Comparison of ENCODE assay signal across 8 cellular contexts in genomic region chr20:44886276-44886671, GRCh38. TPM values are rescaled to one million over a fixed set of nuclear protein-coding genes. Genes with fewer than 3 reads are reported as not detected.
A peak's percentile ranks its signal among the peaks of the same experiment; 100 is the strongest.
DNase-seq lines count a peak whose midpoint lies in the region; ATAC-seq and TF ChIP-seq lines count a peak whose summit lies in the region.

No MANE protein-coding gene starts in this region.

- no peaks in the 10 kb centered on the region for H3K9me3 Mint-ChIP-seq in stimulated activated naive CD8-positive, alpha-beta T cell treated with anti-CD3 and anti-CD28 coated beads, Interleukin-15, Interleukin-2, amounts not matched to agents 100 ng/mL and 50 ng/mL, for 24 hours
- no peaks in the 10 kb centered on the region for H3K9me3 Mint-ChIP-seq in brain

- H3K27me3 Mint-ChIP-seq in stimulated activated naive CD8-positive, alpha-beta T cell treated with anti-CD3 and anti-CD28 coated beads, Interleukin-15, Interleukin-2, amounts not matched to agents 100 ng/mL and 50 ng/mL, for 24 hours, result no peaks in the 10 kb centered on the region
- H3K27me3 Mint-ChIP-seq in brain, result peaks cover 14% of the 10 kb centered on the region

- peak overlapping the region; percentile 97 for H3K4me3 ChIP-seq in mesodermal cell (ENCODE audit: extremely low read depth, insufficient read depth, low read length, poor library complexity, severe bottlenecking)

- peaks cover 32% of the 10 kb centered on the region for H3K36me3 ChIP-seq in mesodermal cell (ENCODE audit: control insufficient read depth, insufficient read depth, low read length)

- ATAC-seq in stimulated activated naive CD8-positive, alpha-beta T cell treated with anti-CD3 and anti-CD28 coated beads, Interleukin-15, Interleukin-2, amounts not matched to agents 100 U/mL and 50 U/mL, for 24 hours, result no peak

- H3K4me1 ChIP-seq in mesodermal cell (ENCODE audit: control insufficient read depth, insufficient read depth, low read length, poor library complexity, severe bottlenecking), result peaks cover 4% of the 10 kb centered on the region

- peak overlapping the region; percentile 96 for H3K4me3 Mint-ChIP-seq in stimulated activated naive CD8-positive, alpha-beta T cell treated with anti-CD3 and anti-CD28 coated beads, Interleukin-15, Interleukin-2, amounts not matched to agents 100 ng/mL and 50 ng/mL, for 24 hours
- H3K4me3 Mint-ChIP-seq in brain, result peak overlapping the region; percentile 96 to 100 (median 99)

- peak overlapping the region; percentile 93 for H3K27ac Mint-ChIP-seq in stimulated activated naive CD8-positive, alpha-beta T cell treated with anti-CD3 and anti-CD28 coated beads, Interleukin-15, Interleukin-2, amounts not matched to agents 100 ng/mL and 50 ng/mL, for 24 hours
- peak overlapping the region; percentile 91 to 100 (median 98) for H3K27ac Mint-ChIP-seq in brain

- peaks cover 53% of the 10 kb centered on the region for H3K4me1 Mint-ChIP-seq in stimulated activated naive CD8-positive, alpha-beta T cell treated with anti-CD3 and anti-CD28 coated beads, Interleukin-15, Interleukin-2, amounts not matched to agents 100 ng/mL and 50 ng/mL, for 24 hours (ENCODE audit: low read depth)
- peaks cover 65% of the 10 kb centered on the region for H3K4me1 Mint-ChIP-seq in brain

- H3K27ac ChIP-seq in mesodermal cell (ENCODE audit: low read depth, low read length, severe bottlenecking), result peak overlapping the region; percentile 95

- WGBS in mesodermal cell (ENCODE audit: insufficient coverage in 2 of 2), 2 experiments, result 0% methylated on average over 2 of the region's 9 CpGs

- H3K36me3 Mint-ChIP-seq in stimulated activated naive CD8-positive, alpha-beta T cell treated with anti-CD3 and anti-CD28 coated beads, Interleukin-15, Interleukin-2, amounts not matched to agents 100 ng/mL and 50 ng/mL, for 24 hours (ENCODE audit: low read depth), result peaks cover 25% of the 10 kb centered on the region
- peaks cover 3% of the 10 kb centered on the region for H3K36me3 Mint-ChIP-seq in brain

- DNase-seq in stimulated activated naive CD8-positive, alpha-beta T cell treated with anti-CD3 and anti-CD28 coated beads, Interleukin-15, Interleukin-2, amounts not matched to agents 100 U/mL and 50 U/mL, for 24 hours, result no peak
- DNase-seq in NCI-H2081 (lab: John Stamatoyannopoulos, UW), result no peak
- no peak for DNase-seq in DMS79 treated with DMSO at 0.1 percent for 48 hours (lab: John Stamatoyannopoulos, UW)
- DNase-seq in cerebellum (ENCODE audit: low spot score), result no peak
- no peak for DNase-seq in NCI-H2171 treated with DMSO at 0.1 percent for 48 hours (lab: John Stamatoyannopoulos, UW)

- no peaks in the 10 kb centered on the region for H3K9me3 ChIP-seq in mesodermal cell (ENCODE audit: control insufficient read depth, low read length)

- no peak for TF ChIP-seq CTCF in brain (conservative IDR thresholded peaks at IDR 0.05)

RNA-seq across cellular contexts. Expression of gene YWHAB, which starts 0.8 kb away (rescaled TPM):
- polyA plus RNA-seq in brain (ENCODE audit: insufficient read depth, low read depth, low replicate concordance), result 307 TPM
- 192 TPM for polyA plus RNA-seq in mesodermal cell (2013, experiment 1 of 2)
- polyA plus RNA-seq in mesodermal cell (2013, experiment 2 of 2), result 189 TPM
- 98.7 TPM for total RNA-seq in cerebellum

RNA-seq across cellular contexts. Expression of gene PABPC1L, which starts 23.6 kb away (rescaled TPM):
- 3.5 TPM for polyA plus RNA-seq in brain (ENCODE audit: insufficient read depth, low read depth, low replicate concordance)
- polyA plus RNA-seq in mesodermal cell (2013, experiment 1 of 2), result 47.3 TPM
- 42.4 TPM for polyA plus RNA-seq in mesodermal cell (2013, experiment 2 of 2)
- total RNA-seq in cerebellum, result 11.1 TPM
